In genomic region chr12:49058366-49059062, GRCh38 we compare ENCODE assay signal across 1 cellular context.
TF ChIP-seq lines count a peak whose summit lies in the region.

No MANE protein-coding gene starts in this region.

TF ChIP-seq in IMR-90, 13 proteins besides CTCF, POLR2A, EP300 and RAD21 (continued from another document):
- TF ChIP-seq SMC3 (IDR thresholded peaks at IDR 0.05; ENCODE audit: low read depth, low read length) (no peak), MAFK (IDR thresholded peaks at IDR 0.05; ENCODE audit: low read depth, low read length) (no peak), BHLHE40 (IDR thresholded peaks at IDR 0.05; ENCODE audit: low read depth, low read length) (no peak), NFE2L2 (IDR thresholded peaks at IDR 0.05; ENCODE audit: low read depth, low read length) (no peak), CEBPB (IDR thresholded peaks at IDR 0.05; ENCODE audit: low read depth, low read length) (no peak), ELK1 (IDR thresholded peaks at IDR 0.05; ENCODE audit: borderline replicate concordance, low read depth, low read length) (no peak), USF2 (IDR thresholded peaks at IDR 0.05; ENCODE audit: low read depth, low read length) (no peak), MXI1 (IDR thresholded peaks at IDR 0.05; ENCODE audit: borderline replicate concordance, low read depth, low read length) (no peak), RCOR1 (IDR thresholded peaks at IDR 0.05; ENCODE audit: insufficient replicate concordance, low read length) (no peak), FOS (IDR thresholded peaks at IDR 0.05; ENCODE audit: low read depth, low read length) (no peak), RFX5 (IDR thresholded peaks at IDR 0.05; ENCODE audit: low read depth, low read length) (no peak), MAZ (IDR thresholded peaks at IDR 0.05; ENCODE audit: borderline replicate concordance, low read depth, low read length) (no peak)
